In genomic region chr3:176867681-176868663, GRCh38 we compare ENCODE assay signal across 12 cellular contexts.
DNase-seq lines count a peak whose midpoint lies in the region; ATAC-seq, FAIRE-seq and TF ChIP-seq lines count a peak whose summit lies in the region.
"Had no signal": no experiment of that assay in that cellular context is flagged by ENCODE, and none has a peak within 500 bp of the region (broad histone marks: within the 10 kb centered on the region; RNA-seq: fewer than 3 reads in every experiment).

No MANE protein-coding gene starts in this region.

- H3K36me3 ChIP-seq in right lobe of liver (no peaks in the 10 kb centered on the region), HepG2 (replicated peaks in 1 of 2; ENCODE audit: control insufficient read depth in 1 of 2, insufficient read depth in 2 of 2, low read length in 2 of 2) (no peaks in the 10 kb centered on the region), esophagus squamous epithelium (no peaks in the 10 kb centered on the region), ascending aorta (no peaks in the 10 kb centered on the region)

- TF ChIP-seq EP300 in HepG2 (IDR thresholded peaks at IDR 0.05; ENCODE audit: low read depth in 2 of 2, low read length in 2 of 2) (no peak), HepG2 (CRISPR knock-in tag; IDR thresholded peaks at IDR 0.05; ENCODE audit: borderline replicate concordance) (no peak)

- no peaks in the 10 kb centered on the region for H3K27me3 ChIP-seq in right lobe of liver
- no peaks in the 10 kb centered on the region for H3K27me3 ChIP-seq in HepG2 (ENCODE audit: control insufficient read depth in 1 of 2, insufficient read depth in 2 of 2, low read length in 2 of 2)
- H3K27me3 ChIP-seq in esophagus squamous epithelium, result no peaks in the 10 kb centered on the region
- H3K27me3 ChIP-seq in ascending aorta, result no peaks in the 10 kb centered on the region

- H3K9me3 ChIP-seq in right lobe of liver (peaks cover 0 to 3% (median 0%) of the 10 kb centered on the region in 4 donors), HepG2 (ENCODE audit: low read length) (no peaks in the 10 kb centered on the region), esophagus squamous epithelium (peaks cover 0 to 9% (median 0%) of the 10 kb centered on the region in 3 donors), ascending aorta (no peaks in the 10 kb centered on the region)

- TF ChIP-seq POLR2A in right lobe of liver (IDR thresholded peaks at IDR 0.05), result no peak
- TF ChIP-seq POLR2A in HepG2 (IDR thresholded peaks at IDR 0.05; ENCODE audit: insufficient read depth in 1 of 2, low read depth in 2 of 2, low read length in 2 of 2), result no peak
- no peak for TF ChIP-seq POLR2A in esophagus squamous epithelium (IDR thresholded peaks at IDR 0.05)

- H3K4me2 ChIP-seq in HepG2 (ENCODE audit: low read depth, low read length), result no peak overlapping the region

- TF ChIP-seq CTCF in right lobe of liver (IDR thresholded peaks at IDR 0.05), result no peak
- TF ChIP-seq CTCF in HepG2 (CRISPR knock-in tag; IDR thresholded peaks at IDR 0.05), result no peak
- no peak for TF ChIP-seq CTCF in esophagus squamous epithelium (IDR thresholded peaks at IDR 0.05)
- TF ChIP-seq CTCF in ascending aorta (IDR thresholded peaks at IDR 0.05), result no peak

- no peaks in the 10 kb centered on the region for H3K79me2 ChIP-seq in HepG2 (ENCODE audit: insufficient read depth, low read length)

- H3K9ac ChIP-seq in HepG2 (ENCODE audit: insufficient read depth, low read depth, low read length), result no peak overlapping the region

- 57% methylated on average over 6 of the region's 7 CpGs for WGBS in right lobe of liver (ENCODE audit: insufficient coverage, low coverage, low lambda C conversion rate, missing lambda C conversion rate)
- 6% methylated on average over 7 of the region's 7 CpGs for WGBS in HepG2 (ENCODE audit: low lambda C conversion rate)
- 38 to 43% methylated on average over 5 to 7 of the region's 7 CpGs for WGBS in esophagus squamous epithelium, 2 donors

- no peak for TF ChIP-seq RAD21 in HepG2 (CRISPR knock-in tag; IDR thresholded peaks at IDR 0.05)

- no peak for DNase-seq in right lobe of liver
- no peak for DNase-seq in HepG2 (ENCODE audit: low spot score)
- peak; percentile 1 to 36 for DNase-seq in NCI-H526 (lab: John Stamatoyannopoulos, UW)
- DNase-seq in esophagus squamous epithelium (lab: John Stamatoyannopoulos, UW), result no peak
- DNase-seq in ascending aorta (ENCODE audit: low spot score in 2 of 2), result no peak
- DNase-seq in activated naive CD4-positive, alpha-beta T cell (lab: John Stamatoyannopoulos, UW), result no peak
- DNase-seq: activated CD8-positive, alpha-beta memory T cell treated with anti-CD3 and anti-CD28 coated beads, Interleukin-2, amount 50 U/mL, for 48 hours; occipital lobe; T1000 had no signal

- no peak for FAIRE-seq in HepG2 (lab: Jason Lieb, UNC)
- FAIRE-seq: astrocyte had no signal

- H2AFZ ChIP-seq in HepG2 (ENCODE audit: low read length), result no peak overlapping the region

- H3K4me1 ChIP-seq in right lobe of liver, result peaks cover 0 to 5% (median 0%) of the 10 kb centered on the region in 4 donors
- H3K4me1 ChIP-seq in HepG2 (ENCODE audit: insufficient read depth, low read length), result no peaks in the 10 kb centered on the region
- H3K4me1 ChIP-seq in esophagus squamous epithelium, result peaks cover 0 to 13% (median 6%) of the 10 kb centered on the region in 3 donors
- H3K4me1 ChIP-seq in ascending aorta, result no peaks in the 10 kb centered on the region

- ATAC-seq in right lobe of liver (peak in 3 of 4 donors; percentile 33 to 65 (median 45)), HepG2 (no peak), GM18868 (IDR thresholded peaks at IDR 0.05; ENCODE audit: unreplicated experiment) (no peak), HG03460 (IDR thresholded peaks at IDR 0.05; ENCODE audit: unreplicated experiment) (no peak)

- intact Hi-C loops in right lobe of liver (cut with DNase I), result no loop called here
- intact Hi-C loops in HepG2 (cut with micrococcal nuclease; ENCODE audit: unreplicated experiment), result no loop called here
- intact Hi-C loops in esophagus squamous epithelium (cut with DNase I), result no loop called here
- intact Hi-C loops in ascending aorta (cut with DNase I), result no loop called here

- POLR2A ChIA-PET in HepG2 (lab: Yijun Ruan, JAX), result no interaction called here

- CTCF ChIA-PET in HepG2 (lab: Yijun Ruan, JAX; ENCODE audit: low intra/inter-chr PET ratio, low total read pairs), result no interaction called here

- no peaks in the 10 kb centered on the region for H4K20me1 ChIP-seq in HepG2 (ENCODE audit: insufficient read depth, low read length)

- H3K27ac ChIP-seq in right lobe of liver, result no peak overlapping the region
- no peak overlapping the region for H3K27ac ChIP-seq in HepG2 (ENCODE audit: extremely low read length, insufficient read depth, low read length)
- H3K27ac ChIP-seq in esophagus squamous epithelium, result peak overlapping the region in 3 of 4 donors; percentile 9 to 34 (median 16)
- no peak overlapping the region for H3K27ac ChIP-seq in ascending aorta

- BruUV-seq in HepG2 (replicated peaks; lab: Mats Ljungman, UMichigan), result no TSS peak

- no peak overlapping the region for H3K4me3 ChIP-seq in right lobe of liver
- H3K4me3 ChIP-seq in HepG2 (replicated peaks in 1 of 3; ENCODE audit: insufficient read depth in 1 of 3, low read depth in 2 of 3, low read length in 3 of 3), result no peak overlapping the region
- H3K4me3 ChIP-seq in esophagus squamous epithelium, result no peak overlapping the region
- no peak overlapping the region for H3K4me3 ChIP-seq in ascending aorta

- in situ Hi-C loops in HepG2 (cut with HindIII; ENCODE audit: extremely low pct_ligation_motif_present, low pct_unique_long_range_greater_than_20kb), result no loop called here

TF ChIP-seq in HepG2, 621 proteins besides CTCF, POLR2A, EP300 and RAD21:
- no peak for TF ChIP-seq ESRRA (CRISPR knock-in tag; IDR thresholded peaks at IDR 0.05; ENCODE audit: low read depth)
- no peak for TF ChIP-seq AHDC1 (CRISPR knock-in tag; IDR thresholded peaks at IDR 0.05; ENCODE audit: borderline replicate concordance)

Comparison
In these comparisons a context has a peak if more than half of its experiments do, and no peak if none do; other contexts are left out.
1. ATAC-seq: peak in right lobe of liver (3 of 4); none in HepG2 (single experiment), GM18868 (single experiment) and HG03460 (single experiment).
2. DNase-seq: peak in NCI-H526 (2 of 2); none in right lobe of liver (0 of 3), HepG2 (single experiment), esophagus squamous epithelium (single experiment), ascending aorta (0 of 2) and activated naive CD4-positive, alpha-beta T cell (0 of 4).
3. H3K27ac ChIP-seq: peak in esophagus squamous epithelium (3 of 4); none in right lobe of liver (0 of 3), HepG2 (single experiment) and ascending aorta (0 of 2).